ENCODE assay signal across 8 cellular contexts in the genomic region with DNA sequence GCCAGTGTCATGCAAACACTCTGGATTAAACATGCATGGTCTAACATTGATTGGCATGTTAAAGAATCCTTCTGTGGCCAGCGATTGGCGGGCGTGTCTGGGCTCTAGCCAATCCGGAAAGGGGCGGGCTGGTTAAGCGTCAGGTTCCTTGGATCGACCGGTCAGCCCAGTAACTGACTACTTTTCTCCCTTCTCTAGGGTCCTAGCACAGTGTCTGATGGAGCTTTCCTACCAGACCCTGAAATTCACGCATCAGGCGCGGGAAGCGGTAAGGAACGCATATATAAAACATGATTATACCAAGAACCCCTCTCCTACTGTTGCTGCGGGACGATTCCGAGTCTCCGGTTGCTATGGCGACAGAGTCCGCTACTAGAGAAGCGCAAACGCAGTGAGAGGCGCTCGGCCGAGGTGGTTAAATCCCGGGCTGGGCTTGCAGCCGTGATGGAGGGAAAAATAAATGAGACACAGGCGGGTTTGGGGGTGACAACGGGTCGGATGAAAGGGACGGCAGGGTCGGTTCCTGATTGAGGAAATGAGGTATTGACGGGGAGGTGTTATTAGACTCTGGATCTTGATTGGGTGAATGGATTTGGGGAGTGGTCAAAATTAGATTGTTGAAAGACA. TPM values are rescaled to one million over a fixed set of nuclear protein-coding genes. Genes with fewer than 3 reads are reported as not detected.
A peak's percentile ranks its signal among the peaks of the same experiment; 100 is the strongest.
DNase-seq lines count a peak whose midpoint lies in the region; ATAC-seq and TF ChIP-seq lines count a peak whose summit lies in the region.

No MANE protein-coding gene starts in this region.

- H3K36me3 Mint-ChIP-seq in progenitor cell of endocrine pancreas (ENCODE audit: insufficient read depth) = no peaks in the 10 kb centered on the region

- no peaks in the 10 kb centered on the region for H3K36me3 ChIP-seq in SJSA1
- H3K36me3 ChIP-seq in PC-3 (ENCODE audit: low read depth, low read length) = no peaks in the 10 kb centered on the region

- no TSS peak for BruUV-seq in PC-3 (replicated peaks; lab: Mats Ljungman, UMichigan)

- H3K9ac ChIP-seq in PC-3 (ENCODE audit: low read length) = no peak overlapping the region

- DNase-seq in C1 segment of cervical spinal cord (lab: John Stamatoyannopoulos, UW) = peak in 13 of 14 donors; percentile 9 to 86 (median 54)
- DNase-seq in SJSA1 (ENCODE audit: low read depth in 1 of 2, low spot score in 2 of 2) = peak; percentile 39 to 52
- DNase-seq in amygdala (lab: John Stamatoyannopoulos, UW) = peak; percentile 20 to 85 (median 68)
- DNase-seq in hepatic stellate cell (ENCODE audit: low spot score) = peak; percentile 78
- DNase-seq in progenitor cell of endocrine pancreas (ENCODE audit: low spot score, unreplicated experiment) = peak; percentile 72
- no peak for DNase-seq in PC-3

- no peak overlapping the region for H2AFZ ChIP-seq in PC-3 (ENCODE audit: low read length)

- POLR2A ChIA-PET in PC-3 (lab: Charles Lee; ENCODE audit: unreplicated experiment) = no interaction called here

- H3K4me3 Mint-ChIP-seq in progenitor cell of endocrine pancreas (ENCODE audit: low read depth) = no peak overlapping the region

- peaks cover 4% of the 10 kb centered on the region; the same call in 1 of the 2 replicates for H3K4me1 ChIP-seq in SJSA1 (replicated peaks)
- no peaks in the 10 kb centered on the region for H3K4me1 ChIP-seq in PC-3 (ENCODE audit: insufficient read depth, low read length)

- TF ChIP-seq CTCF in progenitor cell of endocrine pancreas (IDR thresholded peaks at IDR 0.05; ENCODE audit: unreplicated experiment) (no peak), PC-3 (conservative IDR thresholded peaks at IDR 0.05; ENCODE audit: low read depth, low read length) (no peak)

- intact Hi-C loops in PC-3 (cut with micrococcal nuclease) = no loop called here

- no peaks in the 10 kb centered on the region for H3K9me2 ChIP-seq in PC-3 (replicated peaks; ENCODE audit: low read length)

- H3K27ac ChIP-seq in SJSA1 = no peak overlapping the region
- H3K27ac ChIP-seq in PC-3 (ENCODE audit: low read length) = no peak overlapping the region

- H3K79me2 ChIP-seq in PC-3 (ENCODE audit: low read length) = no peaks in the 10 kb centered on the region

- no peak overlapping the region for H3K4me2 ChIP-seq in PC-3 (ENCODE audit: low read length)

- no peaks in the 10 kb centered on the region for H3F3A ChIP-seq in PC-3 (ENCODE audit: low read length, unreplicated experiment)

- CTCF ChIA-PET in PC-3 (lab: Charles Lee) = no interaction called here

- H3K27me3 ChIP-seq in SJSA1 (replicated peaks) (peaks cover 15% of the 10 kb centered on the region), PC-3 (ENCODE audit: low read length) (no peaks in the 10 kb centered on the region)

- H3K4me3 ChIP-seq in SJSA1 (peak overlapping the region; percentile 32), PC-3 (ENCODE audit: low read length) (no peak overlapping the region)

- no peaks in the 10 kb centered on the region for H3K27me3 Mint-ChIP-seq in progenitor cell of endocrine pancreas

- H3K27ac Mint-ChIP-seq in progenitor cell of endocrine pancreas = no peak overlapping the region

- no peaks in the 10 kb centered on the region for H3K9me3 Mint-ChIP-seq in progenitor cell of endocrine pancreas (ENCODE audit: low read depth)

- no peaks in the 10 kb centered on the region for H3K9me3 ChIP-seq in SJSA1 (replicated peaks)
- no peaks in the 10 kb centered on the region for H3K9me3 ChIP-seq in PC-3 (ENCODE audit: low read length)

- no peaks in the 10 kb centered on the region for H4K20me1 ChIP-seq in PC-3 (ENCODE audit: low read length)

- H3K4me1 Mint-ChIP-seq in progenitor cell of endocrine pancreas (ENCODE audit: low read depth) = no peaks in the 10 kb centered on the region

- ATAC-seq in GM19452 (IDR thresholded peaks at IDR 0.05; ENCODE audit: unreplicated experiment) (peak; percentile 98), HG03521 (IDR thresholded peaks at IDR 0.05; ENCODE audit: unreplicated experiment) (peak; percentile 93), PC-3 (no peak)

RNA-seq across cellular contexts. Expression of a gene that starts 29.4 kb away (rescaled TPM):
- total RNA-seq in SJSA1 (2014; rRNA removed; shearing (Covaris generic)) = 0.18 and 0.56 TPM in 2 replicates
- total RNA-seq in progenitor cell of endocrine pancreas = 6.1 and 8.0 TPM in 2 replicates
- 2.0 and 6.6 TPM in 2 replicates for total RNA-seq in PC-3 (2014; rRNA removed)

RNA-seq across cellular contexts. Expression of a gene that starts 29.5 kb away (rescaled TPM):
- 13.8 and 16.9 TPM in 2 replicates for total RNA-seq in SJSA1 (2014; rRNA removed; shearing (Covaris generic))
- 36.3 and 42.6 TPM in 2 replicates for total RNA-seq in progenitor cell of endocrine pancreas
- total RNA-seq in PC-3 (2014; rRNA removed) = 12.9 and 13.5 TPM in 2 replicates
